8 cellular contexts compared by ENCODE assay signal in genomic region chr4:74098628-74098995, GRCh38. TPM values are rescaled to one million over a fixed set of nuclear protein-coding genes. Genes with fewer than 3 reads are reported as not detected.
A peak's percentile ranks its signal among the peaks of the same experiment; 100 is the strongest.
DNase-seq lines count a peak whose midpoint lies in the region; ATAC-seq, FAIRE-seq and TF ChIP-seq lines count a peak whose summit lies in the region.

No MANE protein-coding gene starts in this region.

- H3K27me3 ChIP-seq in iPS-15b (ENCODE audit: control insufficient read depth, insufficient read depth, low read length): peaks cover 29% of the 10 kb centered on the region
- peaks cover 0 to 1% of the 10 kb centered on the region in 2 donors for H3K27me3 ChIP-seq in small intestine (ENCODE audit: control insufficient read depth in 2 of 2, insufficient read depth in 2 of 2, low read length in 2 of 2)

- TF ChIP-seq CTCF in HFF-Myc (IDR thresholded peaks at IDR 0.05; ENCODE audit: low read depth, low read length, missing control alignments): no peak

- H3K27me3 Mint-ChIP-seq in activated naive CD8-positive, alpha-beta T cell: peaks cover 40% of the 10 kb centered on the region

- peak overlapping the region; percentile 59 for H3K4me3 ChIP-seq in HFF-Myc (replicated peaks; ENCODE audit: low read depth, low read length)
- H3K4me3 ChIP-seq in iPS-15b (ENCODE audit: low read depth, low read length): peak overlapping the region; percentile 84
- peak overlapping the region; percentile 53 to 55 for H3K4me3 ChIP-seq in small intestine (ENCODE audit: low read depth in 1 of 2, low read length in 2 of 2)

- peaks cover 9% of the 10 kb centered on the region for H3K4me1 Mint-ChIP-seq in activated naive CD8-positive, alpha-beta T cell (ENCODE audit: low read depth)

- ATAC-seq in GM18519 (IDR thresholded peaks at IDR 0.05; ENCODE audit: low FRiP score, unreplicated experiment): no peak

- DNase-seq in HFF-Myc (ENCODE audit: extremely low read depth, low read depth) (no peak), small intestine (peak; percentile 5), NCI-H2081 treated with DMSO at 0.1 percent for 48 hours (lab: John Stamatoyannopoulos, UW) (no peak), NCI-H146 treated with DMSO at 0.1 percent for 48 hours (lab: John Stamatoyannopoulos, UW; ENCODE audit: unreplicated experiment) (no peak)
- DNase-seq in activated CD4-positive, alpha-beta T cell treated with anti-CD3 and anti-CD28 coated beads, Interleukin-2, amount 50 U/mL, for 4 hours: no peak

- H3K27ac Mint-ChIP-seq in activated naive CD8-positive, alpha-beta T cell: no peak overlapping the region

- no peaks in the 10 kb centered on the region for H3K9me3 ChIP-seq in iPS-15b (ENCODE audit: control insufficient read depth, insufficient read depth, low read length)
- H3K9me3 ChIP-seq in small intestine (ENCODE audit: control insufficient read depth, low read depth): no peaks in the 10 kb centered on the region

- FAIRE-seq in small intestine (lab: Jason Lieb, UNC): no peak

- H3K4me1 ChIP-seq in iPS-15b (ENCODE audit: control insufficient read depth, insufficient read depth, low read length): no peaks in the 10 kb centered on the region
- peaks cover 3 to 8% of the 10 kb centered on the region in 2 donors for H3K4me1 ChIP-seq in small intestine (ENCODE audit: control insufficient read depth in 2 of 2, insufficient read depth in 1 of 2, low read depth in 1 of 2, low read length in 1 of 2)

- no peaks in the 10 kb centered on the region for H3K9me3 Mint-ChIP-seq in activated naive CD8-positive, alpha-beta T cell (ENCODE audit: low read depth)

- peak overlapping the region; percentile 81 for H3K4me3 Mint-ChIP-seq in activated naive CD8-positive, alpha-beta T cell

- H3K36me3 ChIP-seq in iPS-15b (ENCODE audit: control insufficient read depth, insufficient read depth, low read length) (no peaks in the 10 kb centered on the region), small intestine (ENCODE audit: control insufficient read depth in 2 of 2, insufficient read depth in 2 of 2, low read length in 2 of 2) (no peaks in the 10 kb centered on the region)

- H3K27ac ChIP-seq in small intestine (ENCODE audit: low read depth in 1 of 2, low read length in 1 of 2): peak overlapping the region in 1 of 2 donors; percentile 96

- peak overlapping the region; percentile 0 for H3K9ac ChIP-seq in iPS-15b (ENCODE audit: low read depth, low read length)

- 1 to 10% (median 3%) methylated on average over 19 to 24 of the region's 24 CpGs for WGBS in small intestine, 3 donors

- H3K36me3 Mint-ChIP-seq in activated naive CD8-positive, alpha-beta T cell: peaks cover 2% of the 10 kb centered on the region

RNA-seq across cellular contexts. Expression of gene CXCL2, which starts 0.4 kb away (rescaled TPM):
- 10 to 100 TPM in 1 of 3 donors, 1 to 10 TPM in 2; 1.1 to 24.4 (median 3.8) TPM for polyA plus RNA-seq in small intestine

RNA-seq across cellular contexts. Expression of gene MTHFD2L, which starts 59.3 kb away (rescaled TPM):
- 1 to 10 TPM; 4.1 to 6.7 (median 6.5) TPM for polyA plus RNA-seq in small intestine
